Comparison of ENCODE assay signal across 22 cellular contexts in the genomic region with DNA sequence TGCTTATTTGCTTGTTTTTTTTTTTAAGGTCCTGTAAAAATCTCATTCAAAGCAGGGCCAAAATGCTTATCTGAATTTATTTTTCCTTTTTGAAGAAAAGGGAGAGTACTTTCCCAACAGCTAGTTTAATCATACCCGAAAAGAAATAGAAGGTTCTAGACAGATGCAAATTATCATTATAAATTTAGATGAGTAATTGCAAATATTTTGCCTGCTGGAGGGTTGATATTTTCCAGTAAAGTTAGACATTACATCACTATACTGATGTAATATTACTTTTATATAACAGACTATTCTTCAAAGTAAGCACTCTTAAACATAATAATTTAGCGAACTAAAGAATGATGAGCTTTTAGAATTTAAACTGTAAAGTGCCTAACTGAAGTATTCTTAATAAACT. TPM values are rescaled to one million over a fixed set of nuclear protein-coding genes. Genes with fewer than 3 reads are reported as not detected.
"Had no signal": no experiment of that assay in that cellular context is flagged by ENCODE, and none has a peak within 500 bp of the region (broad histone marks: within the 10 kb centered on the region; RNA-seq: fewer than 3 reads in every experiment).

No MANE protein-coding gene starts in this region.

- H3K9me3 ChIP-seq: left ventricle myocardium inferior, spleen, thoracic aorta, uterus had no signal

- DNase-seq: activated B cell treated with CpG ODN at 0.5 μM for 24 hours; activated CD4-positive, alpha-beta T cell treated with anti-CD3 and anti-CD28 coated beads, Interleukin-2, amount 50 U/mL, for 1 hour; activated CD8-positive, alpha-beta T cell treated with anti-CD3 and anti-CD28 coated beads for 36 hours; activated naive CD4-positive, alpha-beta T cell; activated T-cell treated with anti-CD3 and anti-CD28 coated beads, Interleukin-2, amount 50 U/mL, for 48 hours; effector memory CD4-positive, alpha-beta T cell; left ventricle myocardium inferior; mesendoderm; naive B cell; right cardiac atrium; spleen; stimulated activated naive CD4-positive, alpha-beta T cell; T-helper 17 cell; T1000; uterus had no signal

- ATAC-seq: activated CD8-positive, alpha-beta T cell treated with anti-CD3 and anti-CD28 coated beads for 36 hours; activated naive CD4-positive, alpha-beta T cell treated with anti-CD3 and anti-CD28 coated beads, Interleukin-2, amount 50 U/mL, for 72 hours; right cardiac atrium; T-helper 17 cell had no signal

- H3K27me3 ChIP-seq: spleen, uterus had no signal

- H3K36me3 ChIP-seq: left ventricle myocardium inferior, spleen had no signal

- H3K27me3 Mint-ChIP-seq: type B pancreatic cell had no signal

- H3K27ac ChIP-seq: left ventricle myocardium inferior, spleen, thoracic aorta, uterus had no signal

- H3K36me3 Mint-ChIP-seq: activated naive CD4-positive, alpha-beta T cell treated with anti-CD3 and anti-CD28 coated beads, Interleukin-2, amount 50 U/mL, for 72 hours; naive B cell; type B pancreatic cell had no signal

- H3K9me3 Mint-ChIP-seq: activated B cell treated with CpG ODN at 0.5 μM for 24 hours; activated CD8-positive, alpha-beta T cell treated with anti-CD3 and anti-CD28 coated beads for 36 hours; activated naive CD4-positive, alpha-beta T cell treated with anti-CD3 and anti-CD28 coated beads, Interleukin-2, amount 50 U/mL, for 72 hours; central memory CD8-positive, alpha-beta T cell; naive B cell; type B pancreatic cell had no signal

- H3K4me1 ChIP-seq: left ventricle myocardium inferior, spleen, uterus had no signal

- H3K4me1 Mint-ChIP-seq: activated B cell treated with CpG ODN at 0.5 μM for 24 hours; central memory CD8-positive, alpha-beta T cell; naive B cell; T-helper 17 cell had no signal

- H3K4me3 Mint-ChIP-seq: activated B cell treated with CpG ODN at 0.5 μM for 24 hours; activated CD8-positive, alpha-beta T cell treated with anti-CD3 and anti-CD28 coated beads for 36 hours; central memory CD8-positive, alpha-beta T cell; naive B cell; T-helper 17 cell; type B pancreatic cell had no signal

- FAIRE-seq: bronchial epithelial cell, frontal cortex had no signal

- H3K27ac Mint-ChIP-seq: activated B cell treated with CpG ODN at 0.5 μM for 24 hours; activated CD8-positive, alpha-beta T cell treated with anti-CD3 and anti-CD28 coated beads for 36 hours; activated naive CD4-positive, alpha-beta T cell treated with anti-CD3 and anti-CD28 coated beads, Interleukin-2, amount 50 U/mL, for 72 hours; T-helper 17 cell; type B pancreatic cell had no signal

- H3K4me3 ChIP-seq: left ventricle myocardium inferior, lung, spleen, thoracic aorta, uterus had no signal

RNA-seq across cellular contexts. Expression of gene STEAP2, which starts 19.3 kb away (rescaled TPM):
- total RNA-seq: activated B cell treated with CpG ODN at 0.5 μM for 24 hours; activated CD8-positive, alpha-beta T cell treated with anti-CD3 and anti-CD28 coated beads for 36 hours; activated naive CD4-positive, alpha-beta T cell treated with anti-CD3 and anti-CD28 coated beads, Interleukin-2, amount 50 U/mL, for 72 hours; T-helper 17 cell had no signal
